In the genomic region with DNA sequence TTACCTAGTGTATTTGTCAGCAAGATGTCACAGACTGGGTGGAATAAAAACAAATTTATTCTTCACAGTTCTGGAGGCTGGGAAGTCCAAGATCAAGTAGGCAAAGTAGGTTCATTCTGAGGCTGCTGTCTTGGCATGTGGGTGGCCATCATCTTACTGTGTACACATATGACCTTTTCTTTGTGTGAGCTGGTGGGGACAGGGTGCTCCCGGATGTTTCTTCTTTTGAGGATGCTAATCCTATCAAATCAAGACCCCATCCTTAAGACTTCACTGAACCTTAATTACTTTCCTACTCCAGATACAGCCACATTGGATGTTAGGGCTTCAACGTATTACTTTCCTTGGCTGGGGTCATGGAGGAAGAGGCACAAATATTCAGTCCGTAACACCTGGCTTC, we compare ENCODE assay signal across 25 cellular contexts.
"Had no signal": no experiment of that assay in that cellular context is flagged by ENCODE, and none has a peak within 500 bp of the region (broad histone marks: within the 10 kb centered on the region; RNA-seq: fewer than 3 reads in every experiment).

No MANE protein-coding gene starts in this region.

- H3K36me3 ChIP-seq: colonic mucosa, esophagus squamous epithelium, gastrocnemius medialis, heart right ventricle, left lung, lower lobe of right lung had no signal

- H3K4me1 ChIP-seq: colonic mucosa, esophagus squamous epithelium, gastrocnemius medialis, heart right ventricle, left lung, lower lobe of right lung had no signal

- H3K36me3 Mint-ChIP-seq: mesothelial cell of epicardium, naive B cell had no signal

- H3K27me3 Mint-ChIP-seq: dendritic cell treated with granulocyte-macrophage colony-stimulating factor and Interleukin-4, amounts not matched to agents 40 ng/mL and 50 ng/mL, for 4 days; effector memory CD8-positive, alpha-beta T cell; naive B cell had no signal

- H3K4me1 Mint-ChIP-seq: endodermal cell, mesothelial cell of epicardium, naive B cell had no signal

- ATAC-seq: effector memory CD8-positive, alpha-beta T cell; esophagus mucosa; gastrocnemius medialis; heart right ventricle; left cardiac atrium; left lung; left ventricle myocardium superior; lower lobe of right lung; mucosa of descending colon had no signal

- H3K9me3 ChIP-seq: colonic mucosa, esophagus squamous epithelium, gastrocnemius medialis, lower lobe of right lung, mucosa of descending colon had no signal

- H3K27ac Mint-ChIP-seq: dendritic cell treated with granulocyte-macrophage colony-stimulating factor and Interleukin-4, amounts not matched to agents 40 ng/mL and 50 ng/mL, for 4 days; effector memory CD8-positive, alpha-beta T cell; endodermal cell; mesothelial cell of epicardium had no signal

- H3K27ac ChIP-seq: colonic mucosa, epithelial cell of prostate, esophagus squamous epithelium, gastrocnemius medialis, heart right ventricle, left lung, lower lobe of right lung had no signal

- H3K4me3 ChIP-seq: colonic mucosa, esophagus squamous epithelium, gastrocnemius medialis, heart right ventricle, left lung, lower lobe of right lung, mucosa of descending colon had no signal

- H3K4me3 Mint-ChIP-seq: dendritic cell treated with granulocyte-macrophage colony-stimulating factor and Interleukin-4, amounts not matched to agents 40 ng/mL and 50 ng/mL, for 4 days; effector memory CD8-positive, alpha-beta T cell; endodermal cell; mesothelial cell of epicardium; naive B cell had no signal

- DNase-seq: colonic mucosa; cortex of kidney; effector CD8-positive, alpha-beta T cell; effector memory CD8-positive, alpha-beta T cell; endodermal cell; erythroblast; esophagus squamous epithelium; foreskin fibroblast; foreskin melanocyte; gastrocnemius medialis; glutamatergic neuron; head of caudate nucleus; heart right ventricle; hippocampal formation; left cardiac atrium; left lung; left ventricle myocardium superior; lower lobe of right lung; mesenchymal stem cell; mucosa of descending colon; naive B cell had no signal

- H3K27me3 ChIP-seq: colonic mucosa, esophagus squamous epithelium, gastrocnemius medialis, heart right ventricle, left lung had no signal
